In the genomic region with DNA sequence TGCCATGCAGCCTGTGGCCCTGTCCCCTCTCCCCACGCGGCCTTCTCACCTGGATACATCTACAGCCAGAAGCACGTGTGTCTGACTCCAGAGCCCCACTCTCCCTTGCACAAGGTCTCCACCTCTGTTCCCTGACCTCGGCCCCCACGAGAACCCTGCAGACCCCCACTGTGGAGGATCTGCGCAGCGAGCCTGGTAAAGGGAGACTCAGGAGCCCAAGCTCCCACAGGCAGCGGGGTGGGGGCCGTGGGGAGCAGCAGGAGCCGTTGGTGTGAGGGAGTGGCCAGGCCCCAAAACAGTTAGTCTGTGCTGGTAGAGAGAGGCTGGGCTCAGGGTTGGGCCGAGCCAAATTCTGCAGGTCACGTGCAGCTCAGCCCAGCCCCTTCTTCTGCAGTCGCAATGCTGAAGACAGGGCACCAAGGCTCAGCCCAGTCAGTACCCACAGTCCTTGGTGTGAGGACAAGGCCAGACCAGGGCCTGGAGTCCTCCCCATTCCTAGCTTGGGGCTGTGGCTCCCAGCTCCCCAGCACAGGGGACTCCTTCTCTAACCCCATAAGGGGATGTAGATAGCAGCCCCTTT, we compare ENCODE assay signal across 1 cellular context.
A peak's percentile ranks its signal among the peaks of the same experiment; 100 is the strongest.
TF ChIP-seq lines count a peak whose summit lies in the region.

No MANE protein-coding gene starts in this region.

TF ChIP-seq in HepG2, 621 proteins besides CTCF, POLR2A, EP300 and RAD21:
- TF ChIP-seq, protein P1, sequence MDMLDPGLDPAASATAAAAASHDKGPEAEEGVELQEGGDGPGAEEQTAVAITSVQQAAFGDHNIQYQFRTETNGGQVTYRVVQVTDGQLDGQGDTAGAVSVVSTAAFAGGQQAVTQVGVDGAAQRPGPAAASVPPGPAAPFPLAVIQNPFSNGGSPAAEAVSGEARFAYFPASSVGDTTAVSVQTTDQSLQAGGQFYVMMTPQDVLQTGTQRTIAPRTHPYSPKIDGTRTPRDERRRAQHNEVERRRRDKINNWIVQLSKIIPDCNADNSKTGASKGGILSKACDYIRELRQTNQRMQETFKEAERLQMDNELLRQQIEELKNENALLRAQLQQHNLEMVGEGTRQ (IDR thresholded peaks at IDR 0.05; ENCODE audit: low read depth, low read length) = 0 out of 2 replicates have a peak, but pooled peaks have one; percentile 7
- TF ChIP-seq, protein P1 (CRISPR knock-in tag; IDR thresholded peaks at IDR 0.05; ENCODE audit: borderline replicate concordance) = peak; percentile 36; the same call in 1 of the 2 replicates
- TF ChIP-seq THAP11 (CRISPR knock-in tag; IDR thresholded peaks at IDR 0.05) = no peak
- peak; percentile 55; the same call in 1 of the 2 replicates for TF ChIP-seq BHLHE40 (IDR thresholded peaks at IDR 0.05; ENCODE audit: low read length)
